Comparison of ENCODE assay signal across 7 cellular contexts in the genomic region with DNA sequence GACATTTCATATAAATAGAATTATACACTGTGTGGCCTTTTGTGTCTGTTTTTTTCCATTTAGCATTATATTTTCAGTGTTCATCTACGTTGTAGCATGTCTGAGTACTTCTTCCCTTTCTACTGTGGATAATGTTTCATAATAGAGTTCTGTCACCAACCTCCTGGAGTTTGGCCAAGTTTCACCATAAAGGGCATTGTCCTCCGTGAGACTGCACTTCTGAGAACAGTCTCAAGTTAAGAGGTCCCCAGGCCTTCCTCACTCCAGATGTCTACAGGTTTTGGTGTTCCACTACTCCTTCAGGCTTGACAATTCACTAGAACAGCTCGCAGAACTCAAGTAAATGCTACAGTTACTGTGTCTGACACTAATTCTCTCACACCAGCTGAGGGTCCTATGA. TPM values are rescaled to one million over a fixed set of nuclear protein-coding genes. Genes with fewer than 3 reads are reported as not detected.
DNase-seq lines count a peak whose midpoint lies in the region; ATAC-seq and TF ChIP-seq lines count a peak whose summit lies in the region.
"Had no signal": no experiment of that assay in that cellular context is flagged by ENCODE, and none has a peak within 500 bp of the region (broad histone marks: within the 10 kb centered on the region; RNA-seq: fewer than 3 reads in every experiment).

No MANE protein-coding gene starts in this region.

- H3K36me3 ChIP-seq in suprapubic skin, result no peaks in the 10 kb centered on the region

- peaks cover 10% of the 10 kb centered on the region for H3K4me1 ChIP-seq in suprapubic skin

- no peaks in the 10 kb centered on the region for H3K9me3 ChIP-seq in suprapubic skin

- TF ChIP-seq EP300 in suprapubic skin (IDR thresholded peaks at IDR 0.05), result no peak

- no peaks in the 10 kb centered on the region for H3K27me3 ChIP-seq in suprapubic skin
- H3K27me3 ChIP-seq: dorsolateral prefrontal cortex had no signal

- H3K4me3 ChIP-seq in suprapubic skin, result no peak overlapping the region

- no peak for TF ChIP-seq POLR2A in suprapubic skin (IDR thresholded peaks at IDR 0.05)

- DNase-seq in NOMO-1 treated with DMSO at 0.1 percent for 48 hours (lab: John Stamatoyannopoulos, UW; ENCODE audit: unreplicated experiment) (peak; percentile 93), globus pallidus (ENCODE audit: low spot score) (peak; percentile 70), suprapubic skin (ENCODE audit: low spot score in 2 of 2) (no peak)
- DNase-seq in stimulated activated CD4-positive, alpha-beta T cell treated with anti-CD3 and anti-CD28 coated beads, Interleukin-4, amount 100 ng/mL, for 4 hours, result no peak
- DNase-seq: stimulated activated CD4-positive, alpha-beta T cell treated with anti-CD3 and anti-CD28 coated beads, Interleukin-2, amount 100 ng/mL, for 48 hours had no signal

- ATAC-seq in HG03097 (IDR thresholded peaks at IDR 0.05; ENCODE audit: low FRiP score, unreplicated experiment), result no peak

- WGBS in suprapubic skin, result 51% methylated on average over 3 of the region's 3 CpGs

- H3K27ac ChIP-seq in suprapubic skin, result peak overlapping the region; percentile 35

- TF ChIP-seq CTCF in suprapubic skin (IDR thresholded peaks at IDR 0.05), result no peak

RNA-seq across cellular contexts. Expression of a gene that starts 30.9 kb away (rescaled TPM):
- 10 to 100 TPM; 30.7 to 85.0 (median 63.1) TPM for total RNA-seq in suprapubic skin

RNA-seq across cellular contexts. Expression of a gene that starts 31.1 kb away (rescaled TPM):
- 10 to 100 TPM; 14.5 to 57.9 (median 27.3) TPM for total RNA-seq in suprapubic skin

RNA-seq across cellular contexts. Expression of a gene that starts 37.4 kb away (rescaled TPM):
- 10 to 100 TPM in 2 of 4 donors, 1 to 10 TPM in 2; 6.7 to 12.6 (median 9.9) TPM for total RNA-seq in suprapubic skin

RNA-seq across cellular contexts. Expression of a gene that starts 38.3 kb away (rescaled TPM):
- total RNA-seq in suprapubic skin, result 10 to 100 TPM; 15.8 to 27.7 (median 17.6) TPM

RNA-seq across cellular contexts. Expression of a gene that starts 43.7 kb away (rescaled TPM):
- 10 to 100 TPM; 22.3 to 61.6 (median 38.8) TPM for total RNA-seq in suprapubic skin

Comparison
In these comparisons a context has a peak if more than half of its experiments do, and no peak if none do; other contexts are left out.
1. DNase-seq: peak in NOMO-1 treated with DMSO at 0.1 percent for 48 hours (single experiment) and globus pallidus (single experiment); none in suprapubic skin (0 of 2) and stimulated activated CD4-positive, alpha-beta T cell treated with anti-CD3 and anti-CD28 coated beads, Interleukin-4, amount 100 ng/mL, for 4 hours (0 of 2).